In the genomic region with DNA sequence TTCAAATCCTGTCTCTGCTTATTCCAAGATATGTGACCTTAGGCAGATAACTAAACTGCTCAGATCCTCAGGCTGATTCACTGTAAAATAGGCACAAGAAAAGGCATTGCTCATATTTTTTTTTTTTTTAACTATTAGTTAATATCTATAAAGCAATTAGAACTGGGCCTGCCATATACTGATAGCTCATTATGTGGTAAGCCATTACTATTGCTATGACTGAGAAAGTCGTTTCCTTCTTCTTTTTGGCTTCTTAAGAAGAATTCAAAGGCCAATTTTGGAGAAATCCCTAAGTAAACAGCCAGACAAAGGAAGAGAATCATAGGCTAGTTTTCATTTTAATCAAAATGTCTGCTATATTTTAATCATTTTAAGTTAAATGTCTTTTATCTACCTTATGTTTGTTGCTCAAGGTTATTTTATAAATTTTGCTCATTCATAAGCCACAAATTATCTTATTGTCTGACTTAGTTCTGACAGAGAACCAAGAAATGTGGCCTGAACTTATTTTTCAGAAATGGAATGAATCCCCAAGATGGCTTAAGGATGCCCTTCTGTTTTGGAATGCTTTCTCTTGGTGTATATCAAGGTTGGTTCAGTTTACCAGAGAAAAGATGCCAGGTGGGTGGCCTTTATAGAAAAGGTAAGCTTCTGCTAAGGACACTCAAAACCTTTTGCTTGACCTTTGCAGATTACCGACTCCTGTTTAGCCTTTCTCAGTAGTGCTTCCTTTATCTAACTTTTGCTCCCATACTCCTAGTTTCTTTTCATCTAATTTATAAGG, we compare ENCODE assay signal across 27 cellular contexts.
"Had no signal": no experiment of that assay in that cellular context is flagged by ENCODE, and none has a peak within 500 bp of the region (broad histone marks: within the 10 kb centered on the region; RNA-seq: fewer than 3 reads in every experiment).

No MANE protein-coding gene starts in this region.

- H3K36me3 ChIP-seq: esophagus muscularis mucosa, gastroesophageal sphincter, heart left ventricle, left lung, ovary, sigmoid colon, thoracic aorta, upper lobe of left lung, uterus had no signal

- H3K4me3 ChIP-seq: coronary artery, esophagus muscularis mucosa, gastroesophageal sphincter, heart left ventricle, hepatocyte, left lung, ovary, psoas muscle, sigmoid colon, thoracic aorta, tibial nerve, upper lobe of left lung, uterus had no signal

- H3K4me2 ChIP-seq: hepatocyte had no signal

- H3K4me3 Mint-ChIP-seq: naive thymus-derived CD8-positive, alpha-beta T cell; nephron progenitor cell; stimulated activated effector memory CD8-positive, alpha-beta T cell treated with anti-CD3 and anti-CD28 coated beads, Interleukin-12 subunit alpha, Interleukin-12 subunit beta, amount 100 ng/mL, for 72 hours; stimulated activated naive CD8-positive, alpha-beta T cell treated with anti-CD3 and anti-CD28 coated beads, Interleukin-15, Interleukin-2, amounts not matched to agents 100 ng/mL and 50 ng/mL, for 24 hours had no signal

- H3K27me3 ChIP-seq: esophagus muscularis mucosa, foreskin keratinocyte, gastroesophageal sphincter, heart left ventricle, hepatocyte, left lung, ovary, sigmoid colon, tibial nerve, upper lobe of left lung, uterus had no signal

- DNase-seq: dermis blood vessel endothelial cell; effector memory CD4-positive, alpha-beta T cell; foreskin keratinocyte; heart left ventricle; kidney; left lung; mesendoderm; naive thymus-derived CD8-positive, alpha-beta T cell; nephron progenitor cell; nucleus accumbens; ovary; posterior cingulate gyrus; psoas muscle; right cardiac atrium; sigmoid colon; stimulated activated CD4-positive, alpha-beta T cell treated with anti-CD3 and anti-CD28 coated beads, Interleukin-2, amount 100 ng/mL, for 24 hours; stimulated activated CD4-positive, alpha-beta T cell treated with anti-CD3 and anti-CD28 coated beads, Interleukin-4, amount 100 ng/mL, for 24 hours; upper lobe of left lung; uterus had no signal

- ATAC-seq: foreskin keratinocyte; gastroesophageal sphincter; heart left ventricle; left lung; naive thymus-derived CD8-positive, alpha-beta T cell; psoas muscle; right cardiac atrium; stimulated activated effector memory CD8-positive, alpha-beta T cell treated with anti-CD3 and anti-CD28 coated beads, Interleukin-12 subunit alpha, Interleukin-12 subunit beta, amount 100 ng/mL, for 72 hours had no signal

- H3K4me1 ChIP-seq: esophagus muscularis mucosa, foreskin keratinocyte, gastroesophageal sphincter, left lung, psoas muscle, sigmoid colon, tibial nerve, upper lobe of left lung, uterus had no signal

- H2AFZ ChIP-seq: hepatocyte had no signal

- H3K9me3 ChIP-seq: esophagus muscularis mucosa, gastroesophageal sphincter, heart left ventricle, left lung, ovary, psoas muscle, sigmoid colon, thoracic aorta, tibial nerve, upper lobe of left lung, uterus had no signal

- H3K9me3 Mint-ChIP-seq: naive thymus-derived CD8-positive, alpha-beta T cell; nephron progenitor cell; stimulated activated effector memory CD8-positive, alpha-beta T cell treated with anti-CD3 and anti-CD28 coated beads, Interleukin-12 subunit alpha, Interleukin-12 subunit beta, amount 100 ng/mL, for 72 hours; stimulated activated naive CD8-positive, alpha-beta T cell treated with anti-CD3 and anti-CD28 coated beads, Interleukin-15, Interleukin-2, amounts not matched to agents 100 ng/mL and 50 ng/mL, for 24 hours had no signal

- H3K27me3 Mint-ChIP-seq: naive thymus-derived CD8-positive, alpha-beta T cell; stimulated activated naive CD8-positive, alpha-beta T cell treated with anti-CD3 and anti-CD28 coated beads, Interleukin-15, Interleukin-2, amounts not matched to agents 100 ng/mL and 50 ng/mL, for 24 hours had no signal

- H3K27ac Mint-ChIP-seq: naive thymus-derived CD8-positive, alpha-beta T cell; nephron progenitor cell; stimulated activated effector memory CD8-positive, alpha-beta T cell treated with anti-CD3 and anti-CD28 coated beads, Interleukin-12 subunit alpha, Interleukin-12 subunit beta, amount 100 ng/mL, for 72 hours; stimulated activated naive CD8-positive, alpha-beta T cell treated with anti-CD3 and anti-CD28 coated beads, Interleukin-15, Interleukin-2, amounts not matched to agents 100 ng/mL and 50 ng/mL, for 24 hours had no signal

- H3K27ac ChIP-seq: coronary artery, esophagus muscularis mucosa, foreskin keratinocyte, gastroesophageal sphincter, heart left ventricle, hepatocyte, left lung, ovary, psoas muscle, sigmoid colon, thoracic aorta, tibial nerve, upper lobe of left lung, uterus had no signal

- H3K4me1 Mint-ChIP-seq: nephron progenitor cell had no signal

- H3K79me2 ChIP-seq: hepatocyte had no signal

- H3K36me3 Mint-ChIP-seq: stimulated activated effector memory CD8-positive, alpha-beta T cell treated with anti-CD3 and anti-CD28 coated beads, Interleukin-12 subunit alpha, Interleukin-12 subunit beta, amount 100 ng/mL, for 72 hours had no signal
